Comparison of ENCODE assay signal across 28 cellular contexts in the genomic region with DNA sequence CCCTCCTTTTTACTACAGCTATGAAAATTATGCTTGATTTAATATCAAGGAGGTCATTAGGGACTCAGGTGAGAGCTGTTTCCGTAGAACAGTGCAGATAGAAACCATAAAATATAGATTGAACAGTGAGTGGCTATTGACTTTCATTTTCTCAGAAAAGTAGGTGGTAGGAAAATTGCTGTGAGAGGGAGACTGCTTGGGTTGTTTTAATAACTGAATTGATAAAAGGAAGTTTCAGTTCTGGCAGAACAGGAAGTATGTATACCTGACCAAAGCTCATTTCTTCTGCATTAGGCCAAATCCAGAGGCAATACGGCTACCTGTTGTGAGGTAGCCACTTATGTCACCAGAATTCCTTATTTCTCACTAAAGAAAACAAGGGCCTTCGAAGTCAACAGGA.
"Had no signal": no experiment of that assay in that cellular context is flagged by ENCODE, and none has a peak within 500 bp of the region (broad histone marks: within the 10 kb centered on the region; RNA-seq: fewer than 3 reads in every experiment).

No MANE protein-coding gene starts in this region.

- H3K27me3 ChIP-seq: ascending aorta, cardiac muscle cell, colonic mucosa, esophagus squamous epithelium, heart right ventricle, suprapubic skin, tibial artery had no signal

- H3K9me3 ChIP-seq: ascending aorta, colonic mucosa, esophagus squamous epithelium, heart right ventricle, ovary, prostate gland, suprapubic skin, tibial artery had no signal

- H3K36me3 ChIP-seq: ascending aorta, cardiac muscle cell, colonic mucosa, esophagus squamous epithelium, heart right ventricle, ovary, prostate gland, suprapubic skin, tibial artery had no signal

- H3K27ac ChIP-seq: ascending aorta, cardiac muscle cell, colonic mucosa, epithelial cell of prostate, esophagus squamous epithelium, heart right ventricle, ovary, prostate gland, skin epidermis, suprapubic skin, tibial artery had no signal

- H3K4me3 ChIP-seq: ascending aorta, cardiac muscle cell, colonic mucosa, esophagus squamous epithelium, heart right ventricle, ovary, prostate gland, skin epidermis, suprapubic skin, tibial artery had no signal

- DNase-seq: activated CD4-positive, alpha-beta memory T cell treated with anti-CD3 and anti-CD28 coated beads, Interleukin-2, amount 10 ng/mL, durations not matched to agents 7 days and 5 days; activated CD4-positive, alpha-beta T cell treated with anti-CD3 and anti-CD28 coated beads for 1 hour; activated CD4-positive, alpha-beta T cell treated with anti-CD3 and anti-CD28 coated beads, Interleukin-2, amount 10 ng/mL, durations not matched to agents 7 days and 5 days; activated CD8-positive, alpha-beta memory T cell treated with anti-CD3 and anti-CD28 coated beads, Interleukin-2, amount 50 U/mL, for 48 hours; activated gamma-delta T cell; activated naive CD4-positive, alpha-beta T cell treated with anti-CD3 and anti-CD28 coated beads, Interleukin-2, amount 10 ng/mL, durations not matched to agents 7 days and 5 days; activated naive CD8-positive, alpha-beta T cell treated with anti-CD3 and anti-CD28 coated beads, Interleukin-2, amount 10 ng/mL, durations not matched to agents 7 days and 5 days; activated T-cell treated with anti-CD3 and anti-CD28 coated beads, Interleukin-2, amount 50 U/mL, for 24 hours; cerebellar nuclear complex; colonic mucosa; effector CD8-positive, alpha-beta T cell; esophagus squamous epithelium; foreskin melanocyte; heart right ventricle; naive B cell; ovary; retina; stimulated activated CD4-positive, alpha-beta T cell treated with anti-CD3 and anti-CD28 coated beads, Interleukin-4, amount 100 ng/mL, for 4 hours; stimulated activated naive B cell treated with anti-CD40 and anti-IgM and Interleukin-4, amounts not matched to agents 10 μg/mL and 1 μg/mL and 100 μg/mL, for 72 hours; tibial artery had no signal

- H3K4me1 ChIP-seq: ascending aorta, colonic mucosa, esophagus squamous epithelium, heart right ventricle, prostate gland, suprapubic skin, tibial artery had no signal

- ATAC-seq: heart right ventricle; sciatic nerve; stimulated activated naive B cell treated with anti-CD40 and anti-IgM and Interleukin-4, amounts not matched to agents 10 μg/mL and 1 μg/mL and 100 μg/mL, for 72 hours; WTC11 had no signal
